Comparison of ENCODE assay signal across 2 cellular contexts in the genomic region with DNA sequence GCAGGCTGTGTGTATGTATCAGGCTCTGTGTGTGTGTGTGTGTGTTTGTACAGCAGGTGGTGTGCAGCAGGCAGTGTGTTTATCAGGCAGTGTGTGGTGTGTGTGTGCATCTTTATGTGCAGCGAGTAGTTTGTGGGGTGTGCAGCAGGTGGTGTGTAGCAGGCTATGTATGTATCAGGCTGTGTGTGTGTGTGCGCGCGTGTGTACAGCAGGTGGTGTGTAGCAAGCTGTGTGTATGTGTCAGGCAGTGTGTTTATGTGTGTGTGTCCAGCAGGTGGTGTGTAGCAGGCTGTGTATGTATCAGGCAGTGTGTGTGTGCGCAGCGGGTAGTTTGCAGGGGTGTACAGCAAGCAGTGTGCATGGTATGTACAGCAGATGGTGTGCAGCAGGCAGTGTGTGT.
TF ChIP-seq lines count a peak whose summit lies in the region.

No MANE protein-coding gene starts in this region.

TF ChIP-seq in HepG2, 621 proteins besides CTCF, POLR2A, EP300 and RAD21:
- 0 out of 2 replicates have a peak, but pooled peaks have one; percentile 22 for TF ChIP-seq NBN (conservative IDR thresholded peaks at IDR 0.05)
- TF ChIP-seq, protein P1, sequence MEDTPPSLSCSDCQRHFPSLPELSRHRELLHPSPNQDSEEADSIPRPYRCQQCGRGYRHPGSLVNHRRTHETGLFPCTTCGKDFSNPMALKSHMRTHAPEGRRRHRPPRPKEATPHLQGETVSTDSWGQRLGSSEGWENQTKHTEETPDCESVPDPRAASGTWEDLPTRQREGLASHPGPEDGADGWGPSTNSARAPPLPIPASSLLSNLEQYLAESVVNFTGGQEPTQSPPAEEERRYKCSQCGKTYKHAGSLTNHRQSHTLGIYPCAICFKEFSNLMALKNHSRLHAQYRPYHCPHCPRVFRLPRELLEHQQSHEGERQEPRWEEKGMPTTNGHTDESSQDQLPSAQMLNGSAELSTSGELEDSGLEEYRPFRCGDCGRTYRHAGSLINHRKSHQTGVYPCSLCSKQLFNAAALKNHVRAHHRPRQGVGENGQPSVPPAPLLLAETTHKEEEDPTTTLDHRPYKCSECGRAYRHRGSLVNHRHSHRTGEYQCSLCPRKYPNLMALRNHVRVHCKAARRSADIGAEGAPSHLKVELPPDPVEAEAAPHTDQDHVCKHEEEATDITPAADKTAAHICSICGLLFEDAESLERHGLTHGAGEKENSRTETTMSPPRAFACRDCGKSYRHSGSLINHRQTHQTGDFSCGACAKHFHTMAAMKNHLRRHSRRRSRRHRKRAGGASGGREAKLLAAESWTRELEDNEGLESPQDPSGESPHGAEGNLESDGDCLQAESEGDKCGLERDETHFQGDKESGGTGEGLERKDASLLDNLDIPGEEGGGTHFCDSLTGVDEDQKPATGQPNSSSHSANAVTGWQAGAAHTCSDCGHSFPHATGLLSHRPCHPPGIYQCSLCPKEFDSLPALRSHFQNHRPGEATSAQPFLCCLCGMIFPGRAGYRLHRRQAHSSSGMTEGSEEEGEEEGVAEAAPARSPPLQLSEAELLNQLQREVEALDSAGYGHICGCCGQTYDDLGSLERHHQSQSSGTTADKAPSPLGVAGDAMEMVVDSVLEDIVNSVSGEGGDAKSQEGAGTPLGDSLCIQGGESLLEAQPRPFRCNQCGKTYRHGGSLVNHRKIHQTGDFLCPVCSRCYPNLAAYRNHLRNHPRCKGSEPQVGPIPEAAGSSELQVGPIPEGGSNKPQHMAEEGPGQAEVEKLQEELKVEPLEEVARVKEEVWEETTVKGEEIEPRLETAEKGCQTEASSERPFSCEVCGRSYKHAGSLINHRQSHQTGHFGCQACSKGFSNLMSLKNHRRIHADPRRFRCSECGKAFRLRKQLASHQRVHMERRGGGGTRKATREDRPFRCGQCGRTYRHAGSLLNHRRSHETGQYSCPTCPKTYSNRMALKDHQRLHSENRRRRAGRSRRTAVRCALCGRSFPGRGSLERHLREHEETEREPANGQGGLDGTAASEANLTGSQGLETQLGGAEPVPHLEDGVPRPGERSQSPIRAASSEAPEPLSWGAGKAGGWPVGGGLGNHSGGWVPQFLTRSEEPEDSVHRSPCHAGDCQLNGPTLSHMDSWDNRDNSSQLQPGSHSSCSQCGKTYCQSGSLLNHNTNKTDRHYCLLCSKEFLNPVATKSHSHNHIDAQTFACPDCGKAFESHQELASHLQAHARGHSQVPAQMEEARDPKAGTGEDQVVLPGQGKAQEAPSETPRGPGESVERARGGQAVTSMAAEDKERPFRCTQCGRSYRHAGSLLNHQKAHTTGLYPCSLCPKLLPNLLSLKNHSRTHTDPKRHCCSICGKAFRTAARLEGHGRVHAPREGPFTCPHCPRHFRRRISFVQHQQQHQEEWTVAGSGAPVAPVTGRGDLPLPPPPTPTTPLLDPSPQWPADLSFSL (CRISPR knock-in tag; IDR thresholded peaks at IDR 0.05): 0 out of 2 replicates have a peak, but pooled peaks have one; percentile 56
- TF ChIP-seq, protein P2, sequence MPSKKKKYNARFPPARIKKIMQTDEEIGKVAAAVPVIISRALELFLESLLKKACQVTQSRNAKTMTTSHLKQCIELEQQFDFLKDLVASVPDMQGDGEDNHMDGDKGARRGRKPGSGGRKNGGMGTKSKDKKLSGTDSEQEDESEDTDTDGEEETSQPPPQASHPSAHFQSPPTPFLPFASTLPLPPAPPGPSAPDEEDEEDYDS (CRISPR knock-in tag; IDR thresholded peaks at IDR 0.05): no peak
TF ChIP-seq in HepG2: peak in this region for 2.

TF ChIP-seq in neural cell, 6 proteins besides CTCF, POLR2A, EP300 and RAD21:
- TF ChIP-seq MXI1 (conservative IDR thresholded peaks at IDR 0.05; ENCODE audit: poor library complexity, severe bottlenecking) (no peak), EZH2 (IDR thresholded peaks at IDR 0.05; ENCODE audit: borderline replicate concordance, insufficient read depth, low read length, poor library complexity, severe bottlenecking) (no peak), TAF1 (IDR thresholded peaks at IDR 0.05; ENCODE audit: low read depth) (no peak), SMC3 (conservative IDR thresholded peaks at IDR 0.05; ENCODE audit: poor library complexity) (no peak), POLR2AphosphoS5 (IDR thresholded peaks at IDR 0.05) (no peak)
- TF ChIP-seq, protein P3, sequence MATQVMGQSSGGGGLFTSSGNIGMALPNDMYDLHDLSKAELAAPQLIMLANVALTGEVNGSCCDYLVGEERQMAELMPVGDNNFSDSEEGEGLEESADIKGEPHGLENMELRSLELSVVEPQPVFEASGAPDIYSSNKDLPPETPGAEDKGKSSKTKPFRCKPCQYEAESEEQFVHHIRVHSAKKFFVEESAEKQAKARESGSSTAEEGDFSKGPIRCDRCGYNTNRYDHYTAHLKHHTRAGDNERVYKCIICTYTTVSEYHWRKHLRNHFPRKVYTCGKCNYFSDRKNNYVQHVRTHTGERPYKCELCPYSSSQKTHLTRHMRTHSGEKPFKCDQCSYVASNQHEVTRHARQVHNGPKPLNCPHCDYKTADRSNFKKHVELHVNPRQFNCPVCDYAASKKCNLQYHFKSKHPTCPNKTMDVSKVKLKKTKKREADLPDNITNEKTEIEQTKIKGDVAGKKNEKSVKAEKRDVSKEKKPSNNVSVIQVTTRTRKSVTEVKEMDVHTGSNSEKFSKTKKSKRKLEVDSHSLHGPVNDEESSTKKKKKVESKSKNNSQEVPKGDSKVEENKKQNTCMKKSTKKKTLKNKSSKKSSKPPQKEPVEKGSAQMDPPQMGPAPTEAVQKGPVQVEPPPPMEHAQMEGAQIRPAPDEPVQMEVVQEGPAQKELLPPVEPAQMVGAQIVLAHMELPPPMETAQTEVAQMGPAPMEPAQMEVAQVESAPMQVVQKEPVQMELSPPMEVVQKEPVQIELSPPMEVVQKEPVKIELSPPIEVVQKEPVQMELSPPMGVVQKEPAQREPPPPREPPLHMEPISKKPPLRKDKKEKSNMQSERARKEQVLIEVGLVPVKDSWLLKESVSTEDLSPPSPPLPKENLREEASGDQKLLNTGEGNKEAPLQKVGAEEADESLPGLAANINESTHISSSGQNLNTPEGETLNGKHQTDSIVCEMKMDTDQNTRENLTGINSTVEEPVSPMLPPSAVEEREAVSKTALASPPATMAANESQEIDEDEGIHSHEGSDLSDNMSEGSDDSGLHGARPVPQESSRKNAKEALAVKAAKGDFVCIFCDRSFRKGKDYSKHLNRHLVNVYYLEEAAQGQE (IDR thresholded peaks at IDR 0.05; ENCODE audit: borderline replicate concordance): no peak
TF ChIP-seq in neural cell: peak in this region for 0.
